ENCODE assay signal across 8 cellular contexts in genomic region chr20:32018269-32019155, GRCh38. TPM values are rescaled to one million over a fixed set of nuclear protein-coding genes. Genes with fewer than 3 reads are reported as not detected.
A peak's percentile ranks its signal among the peaks of the same experiment; 100 is the strongest.
DNase-seq lines count a peak whose midpoint lies in the region; ATAC-seq, FAIRE-seq and TF ChIP-seq lines count a peak whose summit lies in the region.

No MANE protein-coding gene starts in this region.

- no peaks in the 10 kb centered on the region for H3K79me2 ChIP-seq in GM12878 (ENCODE audit: control insufficient read depth, insufficient read depth, low read length)

- H3K36me3 ChIP-seq in MG63 (no peaks in the 10 kb centered on the region), GM12878 (ENCODE audit: control insufficient read depth in 2 of 2, insufficient read depth in 2 of 2, low read length in 1 of 2) (no peaks in the 10 kb centered on the region)

- CTCF ChIA-PET in GM12878 (lab: Yijun Ruan, JAX), result interaction anchor here (1.2 to 1.9 kb wide), 3 partner anchors 11 to 165 kb away, joined by 4 to 9 read pairs (median 9); no protein-coding TSS in a partner anchor

- intact Hi-C loops in GM12878 (cut with micrococcal nuclease; ENCODE audit: unreplicated experiment), result loop anchor here (5.0 kb wide), 1 partner anchor 171 kb away; the partner anchor contains the start of gene FOXS1

- no peak for FAIRE-seq in GM12878 (lab: Jason Lieb, UNC)

- POLR2A ChIA-PET in GM12878 (lab: Charles Lee), result interaction anchor here (0.8 kb wide), 1 partner anchor 40 kb away, joined by 3 read pairs; no protein-coding TSS in a partner anchor

- ATAC-seq in SK-N-SH treated with all-trans-retinoic acid at 6 μM for 48 hours (peak; percentile 79), GM12878 (peak; percentile 74), GM18861 (IDR thresholded peaks at IDR 0.05; ENCODE audit: unreplicated experiment) (no peak)

- H2AFZ ChIP-seq in GM12878 (ENCODE audit: control insufficient read depth, low read depth, low read length), result peak overlapping the region; percentile 74

- peaks cover 42% of the 10 kb centered on the region for H3K27me3 ChIP-seq in MG63
- peaks cover 8 to 12% of the 10 kb centered on the region in 2 experiments for H3K27me3 ChIP-seq in GM12878 (replicated peaks in 1 of 2; ENCODE audit: control insufficient read depth in 2 of 2, insufficient read depth in 2 of 2, low read length in 1 of 2)

- WGBS in GM12878 (ENCODE audit: insufficient coverage, insufficient replicate concordance, low lambda C conversion rate, missing lambda C conversion rate), result 1% methylated on average over 21 of the region's 67 CpGs

- DNase-seq in DMS79 (lab: John Stamatoyannopoulos, UW), result peak; percentile 74
- DNase-seq in MG63, result peak; percentile 50
- no peak for DNase-seq in GM12878 (ENCODE audit: low read depth, low spot score)
- peak; percentile 58 for DNase-seq in kidney tubule cell (ENCODE audit: low spot score)
- DNase-seq in stimulated activated CD4-positive, alpha-beta T cell treated with anti-CD3 and anti-CD28 coated beads, Interleukin-4, amount 100 ng/mL, for 24 hours, result peak; percentile 35
- DNase-seq in NK-92 treated with Interleukin-12 subunit alpha and Interleukin-12 subunit beta, amount 100 ng/mL, for 24 hours (lab: John Stamatoyannopoulos, UW), result no peak

- no peaks in the 10 kb centered on the region for H3K4me1 ChIP-seq in GM12878 (ENCODE audit: control insufficient read depth, insufficient read depth, low read length)

- H3K27ac ChIP-seq in GM12878 (ENCODE audit: control insufficient read depth, insufficient read depth), result no peak overlapping the region

- in situ Hi-C loops in GM12878 (cut with MboI), result no loop called here

- H3K9me3 ChIP-seq in MG63 (no peaks in the 10 kb centered on the region), GM12878 (replicated peaks; ENCODE audit: control insufficient read depth, insufficient read depth, low read length) (no peaks in the 10 kb centered on the region)

- no TSS peak for BruUV-seq in GM12878 (replicated peaks; lab: Mats Ljungman, UMichigan)

- SMC1A ChIA-PET in GM12878 (lab: Charles Lee; ENCODE audit: uncharacterized antibody, unreplicated experiment), result interaction anchor here (0.6 to 1.3 kb wide), 2 partner anchors 8 to 66 kb away, joined by 3 read pairs; no protein-coding TSS in a partner anchor

- TF ChIP-seq RAD21 in GM12878 (IDR thresholded peaks at IDR 0.05; ENCODE audit: insufficient read depth, low read depth, low read length), result no peak

- peak overlapping the region; percentile 84 for H3K4me2 ChIP-seq in GM12878 (ENCODE audit: control insufficient read depth, insufficient read depth)

- no peak overlapping the region for H3K9ac ChIP-seq in GM12878 (ENCODE audit: control insufficient read depth, insufficient read depth, low read length)

- no peak for TF ChIP-seq EP300 in GM12878 (IDR thresholded peaks at IDR 0.05; ENCODE audit: borderline replicate concordance in 1 of 2, control insufficient read depth in 1 of 2, low read depth in 2 of 2, low read length in 2 of 2)

- H4K20me1 ChIP-seq in GM12878 (ENCODE audit: control insufficient read depth, insufficient read depth), result no peaks in the 10 kb centered on the region

- no peak for TF ChIP-seq POLR2A in GM12878 (IDR thresholded peaks at IDR 0.05; ENCODE audit: low read depth, low read length)

- peak overlapping the region; percentile 46 for H3K4me3 ChIP-seq in MG63
- H3K4me3 ChIP-seq in GM12878, result peak overlapping the region; percentile 53; the same call in 1 of the 2 replicates

- RAD21 ChIA-PET in GM12878 (lab: Charles Lee; ENCODE audit: unreplicated experiment), result no interaction called here

- TF ChIP-seq CTCF in GM12878 (IDR thresholded peaks at IDR 0.05 in 2 of 3, conservative IDR thresholded peaks at IDR 0.05 in 1 of 3; ENCODE audit: control insufficient read depth in 2 of 3, extremely low read depth in 1 of 3, insufficient read depth in 1 of 3, low read depth in 3 of 3, low read length in 3 of 3), result no peak

TF ChIP-seq in SK-N-SH treated with all-trans-retinoic acid at 6 μM for 48 hours, 23 proteins besides CTCF, POLR2A, EP300 and RAD21 (continues in another document):
- TF ChIP-seq ISL1 (CRISPR knock-in tag; IDR thresholded peaks at IDR 0.05), result no peak
- TF ChIP-seq TCF4 (CRISPR knock-in tag; IDR thresholded peaks at IDR 0.05; ENCODE audit: borderline replicate concordance), result no peak
- TF ChIP-seq ESRRG (CRISPR knock-in tag; IDR thresholded peaks at IDR 0.05), result no peak
- no peak for TF ChIP-seq CSDC2 (CRISPR knock-in tag; IDR thresholded peaks at IDR 0.05)

TF ChIP-seq in GM12878, 131 proteins besides CTCF, POLR2A, EP300 and RAD21 (continues in another document):
- TF ChIP-seq EZH2 (IDR thresholded peaks at IDR 0.05; ENCODE audit: borderline replicate concordance, control insufficient read depth, low read depth, low read length) (no peak), ATF2 (IDR thresholded peaks at IDR 0.05; ENCODE audit: low read length) (no peak), ZNF207 (IDR thresholded peaks at IDR 0.05; ENCODE audit: borderline replicate concordance) (no peak), NR2F1 (conservative IDR thresholded peaks at IDR 0.05) (peak; percentile 33; the same call in 1 of the 2 replicates), SUZ12 (IDR thresholded peaks at IDR 0.05; ENCODE audit: unreplicated experiment) (peak; percentile 56), HDAC2 (IDR thresholded peaks at IDR 0.05) (no peak)

RNA-seq across cellular contexts. Expression of gene CCM2L, which starts 8.3 kb away (rescaled TPM):
- not detected in 2 replicates for total RNA-seq in MG63 (2014; rRNA removed; shearing (Covaris generic); ENCODE audit: low replicate concordance)
- not detected in 2 replicates for total RNA-seq in GM12878 (2013; cell fraction: nucleolus; rRNA removed)
- not detected in 2 replicates for total RNA-seq in GM12878 (2014; rRNA removed)
- total RNA-seq in GM12878 (2014; rRNA removed; fragmentation: Illumina TruSeq; extraction: Trizol), result not detected in 2 replicates
- total RNA-seq in GM12878 (2021), result not detected in 2 replicates
- polyA plus RNA-seq in GM12878 (2011; ENCODE audit: low read depth), result not detected
- polyA plus RNA-seq in GM12878 (2011; rRNA removed), result not detected in 2 replicates
- polyA plus RNA-seq in GM12878 (2011; cell fraction: cytosol; rRNA removed), result not detected in 2 replicates
- not detected in 2 replicates for polyA plus RNA-seq in GM12878 (2011; cell fraction: nucleus; rRNA removed)
- polyA plus RNA-seq in GM12878 (2012), result not detected in 2 replicates
- polyA plus RNA-seq in GM12878 (2014; fragmentation: Illumina TruSeq; extraction: Trizol), result not detected in 2 replicates
- not detected for polyA plus RNA-seq in GM12878 (2014; fragmentation: Nextera tagmentation; extraction: Ambion mirVana)
- not detected in 2 replicates for polyA plus RNA-seq in GM12878 (2014; rRNA removed)
- not detected for polyA plus RNA-seq in GM12878 (2016; fragmentation: Nextera tagmentation; extraction: Ambion mirVana)
- polyA minus RNA-seq in GM12878 (2011; rRNA and poly(A)+ RNA removed), result not detected in 2 replicates
- not detected in 2 replicates for polyA minus RNA-seq in GM12878 (2011; cell fraction: cytosol; rRNA and poly(A)+ RNA removed)
- not detected in 2 replicates for polyA minus RNA-seq in GM12878 (2011; cell fraction: nucleus; rRNA and poly(A)+ RNA removed)

RNA-seq across cellular contexts. Expression of gene HCK, which starts 33.5 kb away (rescaled TPM):
- total RNA-seq in MG63 (2014; rRNA removed; shearing (Covaris generic); ENCODE audit: low replicate concordance), result not detected in 2 replicates
- 123 and 135 TPM in 2 replicates for total RNA-seq in GM12878 (2013; cell fraction: nucleolus; rRNA removed)
- 30.2 and 30.3 TPM in 2 replicates for total RNA-seq in GM12878 (2014; rRNA removed)
- total RNA-seq in GM12878 (2014; rRNA removed; fragmentation: Illumina TruSeq; extraction: Trizol), result 20.5 TPM in 2 replicates
- total RNA-seq in GM12878 (2021), result 20.1 and 21.0 TPM in 2 replicates
- 19.6 TPM for polyA plus RNA-seq in GM12878 (2011; ENCODE audit: low read depth)
- polyA plus RNA-seq in GM12878 (2011; rRNA removed), result 1.5 and 3.0 TPM in 2 replicates
- polyA plus RNA-seq in GM12878 (2011; cell fraction: cytosol; rRNA removed), result 2.9 and 3.0 TPM in 2 replicates
- polyA plus RNA-seq in GM12878 (2011; cell fraction: nucleus; rRNA removed), result 2.5 and 2.9 TPM in 2 replicates
- 31.1 and 39.4 TPM in 2 replicates for polyA plus RNA-seq in GM12878 (2012)
- polyA plus RNA-seq in GM12878 (2014; fragmentation: Illumina TruSeq; extraction: Trizol), result 22.5 and 25.2 TPM in 2 replicates
- 1 to 10 TPM; 1.3 to 2.1 TPM for polyA plus RNA-seq in GM12878 (2014; fragmentation: Nextera tagmentation; extraction: Ambion mirVana)
- 25.0 and 26.7 TPM in 2 replicates for polyA plus RNA-seq in GM12878 (2014; rRNA removed)
- polyA plus RNA-seq in GM12878 (2016; fragmentation: Nextera tagmentation; extraction: Ambion mirVana), result 10 to 100 TPM; 16.5 to 16.8 TPM
- polyA minus RNA-seq in GM12878 (2011; rRNA and poly(A)+ RNA removed), result 1.5 and 3.7 TPM in 2 replicates
- polyA minus RNA-seq in GM12878 (2011; cell fraction: cytosol; rRNA and poly(A)+ RNA removed), result not detected in 2 replicates
- 0.97 and 1.2 TPM in 2 replicates for polyA minus RNA-seq in GM12878 (2011; cell fraction: nucleus; rRNA and poly(A)+ RNA removed)

RNA-seq across cellular contexts. Expression of gene XKR7, which starts 50.6 kb away (rescaled TPM):
- total RNA-seq in MG63 (2014; rRNA removed; shearing (Covaris generic); ENCODE audit: low replicate concordance), result not detected in 2 replicates
- total RNA-seq in GM12878 (2013; cell fraction: nucleolus; rRNA removed), result not detected in 2 replicates
- total RNA-seq in GM12878 (2014; rRNA removed) (under 0.01 TPM in 1 of 2 replicates, not detected in the other), GM12878 (2014; rRNA removed; fragmentation: Illumina TruSeq; extraction: Trizol) (not detected in 2 replicates), GM12878 (2021) (not detected in 2 replicates)
- not detected for polyA plus RNA-seq in GM12878 (2011; ENCODE audit: low read depth)
- polyA plus RNA-seq in GM12878 (2011; rRNA removed) (not detected in 2 replicates), GM12878 (2014; fragmentation: Illumina TruSeq; extraction: Trizol) (not detected in 2 replicates), GM12878 (2014; fragmentation: Nextera tagmentation; extraction: Ambion mirVana) (not detected), GM12878 (2014; rRNA removed) (not detected in 2 replicates), GM12878 (2016; fragmentation: Nextera tagmentation; extraction: Ambion mirVana) (not detected)
- polyA plus RNA-seq in GM12878 (2011; cell fraction: cytosol; rRNA removed), result not detected in 2 replicates
- not detected in 2 replicates for polyA plus RNA-seq in GM12878 (2011; cell fraction: nucleus; rRNA removed)
- polyA plus RNA-seq in GM12878 (2012), result not detected in 2 replicates
- polyA minus RNA-seq in GM12878 (2011; rRNA and poly(A)+ RNA removed), result not detected in 2 replicates
- polyA minus RNA-seq in GM12878 (2011; cell fraction: cytosol; rRNA and poly(A)+ RNA removed), result not detected in 2 replicates
- polyA minus RNA-seq in GM12878 (2011; cell fraction: nucleus; rRNA and poly(A)+ RNA removed), result not detected in 2 replicates

Comparison
In these comparisons a context has a peak if more than half of its experiments do, and no peak if none do; other contexts are left out.
1. DNase-seq: peak in DMS79 (single experiment), MG63 (single experiment), kidney tubule cell (single experiment) and stimulated activated CD4-positive, alpha-beta T cell treated with anti-CD3 and anti-CD28 coated beads, Interleukin-4, amount 100 ng/mL, for 24 hours (single experiment); none in GM12878 (single experiment) and NK-92 treated with Interleukin-12 subunit alpha and Interleukin-12 subunit beta, amount 100 ng/mL, for 24 hours (single experiment).
2. RNA of gene HCK, which starts 33.5 kb away (total RNA-seq): 20.1 to 135 TPM in GM12878; not detected in MG63; every median in the first group is over 10 times any median in the second.